1 cellular context compared by ENCODE assay signal in genomic region chr17:49252148-49252682, GRCh38.
A peak's percentile ranks its signal among the peaks of the same experiment; 100 is the strongest.
TF ChIP-seq lines count a peak whose summit lies in the region.

No MANE protein-coding gene starts in this region.

TF ChIP-seq in K562, 482 proteins besides CTCF, POLR2A, EP300 and RAD21 (continued from another document and continues in another):
- TF ChIP-seq RERE (CRISPR knock-in tag; IDR thresholded peaks at IDR 0.05; ENCODE audit: borderline replicate concordance), result no peak
- peak; percentile 92 for TF ChIP-seq RFX1 (IDR thresholded peaks at IDR 0.05)
- no peak for TF ChIP-seq PHB2 (IDR thresholded peaks at IDR 0.05; ENCODE audit: low read depth)
- peak; percentile 65; the same call in 1 of the 2 replicates for TF ChIP-seq SMARCA4 (IDR thresholded peaks at IDR 0.05)
- TF ChIP-seq GTF2A2 (tag; IDR thresholded peaks at IDR 0.05), result no peak
- no peak for TF ChIP-seq USF2 (CRISPR knock-in tag; IDR thresholded peaks at IDR 0.05)
- no peak for TF ChIP-seq SMARCC2 (IDR thresholded peaks at IDR 0.05; ENCODE audit: low read depth)
- no peak for TF ChIP-seq NBN (IDR thresholded peaks at IDR 0.05; ENCODE audit: low read depth)
- TF ChIP-seq PHB (CRISPR knock-in tag; IDR thresholded peaks at IDR 0.05), result no peak
- no peak for TF ChIP-seq SRF (CRISPR knock-in tag; IDR thresholded peaks at IDR 0.05)
- TF ChIP-seq ZNF395 (CRISPR knock-in tag; IDR thresholded peaks at IDR 0.05), result no peak
- TF ChIP-seq ATF7 (IDR thresholded peaks at IDR 0.05), result peak; percentile 66; the same call in 1 of the 2 replicates
- TF ChIP-seq ZNF165 (CRISPR knock-in tag; IDR thresholded peaks at IDR 0.05; ENCODE audit: borderline replicate concordance), result no peak
- no peak for TF ChIP-seq ELF1 (tag; IDR thresholded peaks at IDR 0.05)
- TF ChIP-seq RFX7 (CRISPR knock-in tag; IDR thresholded peaks at IDR 0.05), result no peak
- TF ChIP-seq IFI16 (CRISPR knock-in tag; IDR thresholded peaks at IDR 0.05), result no peak
- TF ChIP-seq MXI1 (IDR thresholded peaks at IDR 0.05; ENCODE audit: low read depth, low read length), result no peak
- no peak for TF ChIP-seq STAG1 (CRISPR knock-in tag; IDR thresholded peaks at IDR 0.05; ENCODE audit: borderline replicate concordance)
- TF ChIP-seq IRF1 (CRISPR knock-in tag; IDR thresholded peaks at IDR 0.05; ENCODE audit: borderline replicate concordance), result no peak
- peak; percentile 43; the same call in 1 of the 2 replicates for TF ChIP-seq IRF9 (tag; IDR thresholded peaks at IDR 0.05)
- no peak for TF ChIP-seq USF1 (CRISPR knock-in tag; IDR thresholded peaks at IDR 0.05)
- no peak for TF ChIP-seq ARID2 (IDR thresholded peaks at IDR 0.05)
- TF ChIP-seq PTBP1 (IDR thresholded peaks at IDR 0.05; ENCODE audit: low read depth, low read length), result no peak
- no peak for TF ChIP-seq ZNF589 (CRISPR knock-in tag; IDR thresholded peaks at IDR 0.05; ENCODE audit: low read depth)
- TF ChIP-seq HDAC8 (tag; IDR thresholded peaks at IDR 0.05), result no peak
- TF ChIP-seq PTRF (tag; IDR thresholded peaks at IDR 0.05), result no peak
- TF ChIP-seq NCOA4 (IDR thresholded peaks at IDR 0.05; ENCODE audit: partially characterized antibody), result no peak
- no peak for TF ChIP-seq NR1H2 (CRISPR knock-in tag; IDR thresholded peaks at IDR 0.05)
- TF ChIP-seq FOXK1 (CRISPR knock-in tag; IDR thresholded peaks at IDR 0.05; ENCODE audit: borderline replicate concordance), result no peak
- TF ChIP-seq FOXP1 (CRISPR knock-in tag; IDR thresholded peaks at IDR 0.05), result no peak
- no peak for TF ChIP-seq PHF20 (IDR thresholded peaks at IDR 0.05; ENCODE audit: partially characterized antibody)
- TF ChIP-seq CEBPG (CRISPR knock-in tag; IDR thresholded peaks at IDR 0.05), result peak; percentile 78
- TF ChIP-seq CEBPG (tag; conservative IDR thresholded peaks at IDR 0.05 in 1 of 2, IDR thresholded peaks at IDR 0.05 in 1 of 2), result peak; percentile 79 to 92; a peak in 3 of 4 replicates
- TF ChIP-seq ZNF3 (CRISPR knock-in tag; IDR thresholded peaks at IDR 0.05), result no peak
- no peak for TF ChIP-seq ZNF449 (CRISPR knock-in tag; IDR thresholded peaks at IDR 0.05)
- TF ChIP-seq MAFF (IDR thresholded peaks at IDR 0.05; ENCODE audit: low read length), result peak; percentile 72; the same call in 1 of the 2 replicates
- TF ChIP-seq ZFP36 (IDR thresholded peaks at IDR 0.05; ENCODE audit: low read depth, low read length, partially characterized antibody), result no peak
- TF ChIP-seq ZNF184 (CRISPR knock-in tag; IDR thresholded peaks at IDR 0.05), result no peak
- no peak for TF ChIP-seq STAT6 (CRISPR knock-in tag; IDR thresholded peaks at IDR 0.05)
- TF ChIP-seq MLLT1 (IDR thresholded peaks at IDR 0.05), result no peak
- no peak for TF ChIP-seq IRF2 (CRISPR knock-in tag; IDR thresholded peaks at IDR 0.05)
- no peak for TF ChIP-seq SAFB2 (IDR thresholded peaks at IDR 0.05; ENCODE audit: borderline replicate concordance, low read depth, low read length, severe bottlenecking)
- no peak for TF ChIP-seq OTX1 (CRISPR knock-in tag; IDR thresholded peaks at IDR 0.05)
- no peak for TF ChIP-seq YBX1 (IDR thresholded peaks at IDR 0.05)
- no peak for TF ChIP-seq BCOR (IDR thresholded peaks at IDR 0.05)
- no peak for TF ChIP-seq DIDO1 (tag; IDR thresholded peaks at IDR 0.05; ENCODE audit: low read depth)
- no peak for TF ChIP-seq ZBTB5 (IDR thresholded peaks at IDR 0.05)
- TF ChIP-seq SPI1 (IDR thresholded peaks at IDR 0.05; ENCODE audit: borderline replicate concordance, low read depth, low read length), result 0 out of 2 replicates have a peak, but pooled peaks have one; percentile 27
- no peak for TF ChIP-seq BRCA1 (IDR thresholded peaks at IDR 0.05)
- TF ChIP-seq BRCA1 (CRISPR knock-in tag; IDR thresholded peaks at IDR 0.05), result no peak
